ENCODE assay signal across 15 cellular contexts in the genomic region with DNA sequence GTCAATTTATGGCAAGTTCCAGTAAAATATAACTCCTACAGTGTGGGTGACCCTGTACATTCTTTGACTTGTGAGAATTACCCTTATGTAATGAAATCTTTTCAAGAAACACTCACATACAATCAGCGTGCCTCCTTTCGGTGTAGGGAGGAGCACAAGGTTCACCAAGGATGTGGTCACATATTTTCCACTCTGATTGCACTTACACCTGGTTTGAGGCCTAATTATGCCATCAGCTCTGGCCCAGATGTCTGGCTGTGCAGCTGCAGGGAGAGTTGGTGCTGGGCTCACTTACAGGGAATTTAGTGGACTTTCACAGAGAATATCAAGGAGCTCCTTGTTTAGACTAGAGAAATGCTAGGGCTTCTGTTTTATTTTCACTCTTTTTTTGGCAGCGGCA.
"Had no signal": no experiment of that assay in that cellular context is flagged by ENCODE, and none has a peak within 500 bp of the region (broad histone marks: within the 10 kb centered on the region; RNA-seq: fewer than 3 reads in every experiment).

No MANE protein-coding gene starts in this region.

- H3K9me3 ChIP-seq: gastroesophageal sphincter, suprapubic skin had no signal

- H3K27me3 ChIP-seq: brain microvascular endothelial cell, gastroesophageal sphincter, suprapubic skin had no signal

- H3K36me3 ChIP-seq: brain microvascular endothelial cell, gastroesophageal sphincter, suprapubic skin had no signal

- H3K36me3 Mint-ChIP-seq: activated naive CD8-positive, alpha-beta T cell had no signal

- H3K4me3 ChIP-seq: gastroesophageal sphincter, suprapubic skin had no signal

- H3K27ac ChIP-seq: brain microvascular endothelial cell, epithelial cell of prostate, gastroesophageal sphincter, suprapubic skin had no signal

- H3K27ac Mint-ChIP-seq: activated naive CD8-positive, alpha-beta T cell; activated T-cell treated with anti-CD3 and anti-CD28 coated beads, Interleukin-2, amount 50 U/mL, for 24 hours; dendritic cell treated with granulocyte-macrophage colony-stimulating factor and Interleukin-4, amounts not matched to agents 40 ng/mL and 50 ng/mL, for 4 days; effector memory CD8-positive, alpha-beta T cell had no signal

- H3K4me1 ChIP-seq: gastroesophageal sphincter, suprapubic skin had no signal

- H3K9me3 Mint-ChIP-seq: activated T-cell treated with anti-CD3 and anti-CD28 coated beads, Interleukin-2, amount 50 U/mL, for 24 hours; dendritic cell treated with granulocyte-macrophage colony-stimulating factor and Interleukin-4, amounts not matched to agents 40 ng/mL and 50 ng/mL, for 4 days had no signal

- H3K4me3 Mint-ChIP-seq: activated naive CD8-positive, alpha-beta T cell; activated T-cell treated with anti-CD3 and anti-CD28 coated beads, Interleukin-2, amount 50 U/mL, for 24 hours; dendritic cell treated with granulocyte-macrophage colony-stimulating factor and Interleukin-4, amounts not matched to agents 40 ng/mL and 50 ng/mL, for 4 days; effector memory CD8-positive, alpha-beta T cell had no signal

- H3K27me3 Mint-ChIP-seq: dendritic cell treated with granulocyte-macrophage colony-stimulating factor and Interleukin-4, amounts not matched to agents 40 ng/mL and 50 ng/mL, for 4 days had no signal

- DNase-seq: activated effector memory CD4-positive, alpha-beta T cell treated with anti-CD3 and anti-CD28 coated beads, Interleukin-2, amount 50 U/mL, for 16 hours; activated T-cell treated with anti-CD3 and anti-CD28 coated beads, Interleukin-2, amount 50 U/mL, for 24 hours; brain microvascular endothelial cell; cerebellar nuclear complex; effector memory CD8-positive, alpha-beta T cell; kidney; left ventricle myocardium superior; mesendoderm; stimulated activated CD4-positive, alpha-beta T cell treated with anti-CD3 and anti-CD28 coated beads, Interleukin-12 subunit alpha, Interleukin-12 subunit beta, amount 100 ng/mL, for 4 hours; stimulated activated naive CD8-positive, alpha-beta T cell treated with anti-CD3 and anti-CD28 coated beads, Interleukin-15, Interleukin-2, amounts not matched to agents 100 U/mL and 50 U/mL, for 24 hours had no signal

- ATAC-seq: effector memory CD8-positive, alpha-beta T cell; gastroesophageal sphincter; left ventricle myocardium superior; stimulated activated naive CD8-positive, alpha-beta T cell treated with anti-CD3 and anti-CD28 coated beads, Interleukin-15, Interleukin-2, amounts not matched to agents 100 U/mL and 50 U/mL, for 24 hours had no signal
